ENCODE assay signal across 8 cellular contexts in the genomic region with DNA sequence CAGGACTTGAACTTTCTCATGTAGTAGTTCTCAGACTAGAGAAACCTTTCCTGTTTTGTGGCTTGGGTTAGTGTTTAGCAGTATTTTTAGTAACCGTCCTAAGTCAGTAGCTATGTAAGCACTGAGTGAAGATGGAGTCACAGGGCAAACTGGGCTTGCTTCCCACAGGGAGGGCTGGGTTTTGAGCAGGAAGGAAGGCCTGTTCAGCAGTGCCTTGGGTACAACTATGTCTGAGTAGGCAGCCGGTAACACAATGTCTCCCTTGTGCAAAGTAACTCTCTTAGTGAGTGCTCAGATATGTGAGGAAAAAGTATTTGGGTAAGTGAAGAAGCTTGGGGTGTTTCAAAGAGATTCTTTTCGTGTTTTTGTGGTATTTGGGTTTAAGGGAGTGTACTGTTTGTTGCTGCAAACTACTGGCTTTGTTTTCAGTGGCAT.
DNase-seq lines count a peak whose midpoint lies in the region; ATAC-seq lines count a peak whose summit lies in the region.

No MANE protein-coding gene starts in this region.

- ATAC-seq in left ventricle myocardium superior = peak; percentile 99

- DNase-seq in NCI-H82 (lab: John Stamatoyannopoulos, UW) (peak; percentile 4), NCI-H82 treated with DMSO at 0.1 percent for 48 hours (lab: John Stamatoyannopoulos, UW; ENCODE audit: unreplicated experiment) (no peak), Kasumi-1 (lab: John Stamatoyannopoulos, UW) (peak; percentile 96), anterior cingulate cortex (lab: John Stamatoyannopoulos, UW) (peak in 54 of 58 donors; percentile 4 to 88 (median 62)), left ventricle myocardium superior (peak; percentile 84), posterior cingulate gyrus (peak; percentile 60 to 96 (median 75)), NCI-H128 (lab: John Stamatoyannopoulos, UW; ENCODE audit: unreplicated experiment) (no peak), mesenteric fat pad (ENCODE audit: low spot score) (no peak)

- intact Hi-C loops in left ventricle myocardium superior (cut with micrococcal nuclease) = no loop called here
- intact Hi-C loops in posterior cingulate gyrus (cut with DNase I) = no loop called here

Comparison
In these comparisons a context has a peak if more than half of its experiments do, and no peak if none do; other contexts are left out.
1. DNase-seq: peak in NCI-H82 (single experiment), Kasumi-1 (2 of 2), anterior cingulate cortex (54 of 58), left ventricle myocardium superior (single experiment) and posterior cingulate gyrus (10 of 10); none in NCI-H82 treated with DMSO at 0.1 percent for 48 hours (single experiment), NCI-H128 (single experiment) and mesenteric fat pad (single experiment).